In genomic region chr1:54054438-54054749, GRCh38 we compare ENCODE assay signal across 12 cellular contexts. TPM values are rescaled to one million over a fixed set of nuclear protein-coding genes. Genes with fewer than 3 reads are reported as not detected.
A peak's percentile ranks its signal among the peaks of the same experiment; 100 is the strongest.
DNase-seq lines count a peak whose midpoint lies in the region; ATAC-seq, FAIRE-seq and TF ChIP-seq lines count a peak whose summit lies in the region.
"Had no signal": no experiment of that assay in that cellular context is flagged by ENCODE, and none has a peak within 500 bp of the region (broad histone marks: within the 10 kb centered on the region; RNA-seq: fewer than 3 reads in every experiment).

No MANE protein-coding gene starts in this region.

- H3K27ac Mint-ChIP-seq in endothelial cell (ENCODE audit: unreplicated experiment), result peak overlapping the region; percentile 39
- H3K27ac Mint-ChIP-seq: dendritic cell treated with granulocyte-macrophage colony-stimulating factor and Interleukin-4, amounts not matched to agents 40 ng/mL and 50 ng/mL, for 4 days had no signal

- FAIRE-seq in D721Med (lab: Jason Lieb, UNC), result no peak
- FAIRE-seq: H54 had no signal

- peak overlapping the region; percentile 97 for H3K4me3 ChIP-seq in skeletal muscle cell (ENCODE audit: low read depth, low read length)

- no peaks in the 10 kb centered on the region for H3K27me3 Mint-ChIP-seq in endothelial cell (ENCODE audit: unreplicated experiment)
- H3K27me3 Mint-ChIP-seq: dendritic cell treated with granulocyte-macrophage colony-stimulating factor and Interleukin-4, amounts not matched to agents 40 ng/mL and 50 ng/mL, for 4 days had no signal

- no peaks in the 10 kb centered on the region for H3K36me3 Mint-ChIP-seq in endothelial cell (ENCODE audit: low read depth, unreplicated experiment)

- no peaks in the 10 kb centered on the region for H3K9me3 Mint-ChIP-seq in endothelial cell (ENCODE audit: unreplicated experiment)
- H3K9me3 Mint-ChIP-seq: dendritic cell treated with granulocyte-macrophage colony-stimulating factor and Interleukin-4, amounts not matched to agents 40 ng/mL and 50 ng/mL, for 4 days had no signal

- H3K4me1 Mint-ChIP-seq in endothelial cell (ENCODE audit: unreplicated experiment), result peaks cover 7% of the 10 kb centered on the region

- DNase-seq in NCI-H1105 treated with DMSO at 0.1 percent for 48 hours (lab: John Stamatoyannopoulos, UW) (peak; percentile 4), NCI-H1105 (lab: John Stamatoyannopoulos, UW) (no peak), NCI-H69 (lab: John Stamatoyannopoulos, UW) (peak; percentile 34), endothelial cell (ENCODE audit: low spot score) (no peak), skeletal muscle cell (ENCODE audit: low read depth) (no peak), HuH-7.5 (ENCODE audit: low spot score) (no peak), D721Med (ENCODE audit: insufficient read length, low spot score) (no peak)
- DNase-seq: stimulated activated CD4-positive, alpha-beta T cell treated with anti-CD3 and anti-CD28 coated beads, Interleukin-4, amount 100 ng/mL, for 1 hour; SW 1271 had no signal

- H3K4me3 Mint-ChIP-seq in endothelial cell (ENCODE audit: unreplicated experiment), result no peak overlapping the region
- H3K4me3 Mint-ChIP-seq: dendritic cell treated with granulocyte-macrophage colony-stimulating factor and Interleukin-4, amounts not matched to agents 40 ng/mL and 50 ng/mL, for 4 days had no signal

- no peak for ATAC-seq in GM19452 (IDR thresholded peaks at IDR 0.05; ENCODE audit: unreplicated experiment)

- TF ChIP-seq CTCF in endothelial cell (IDR thresholded peaks at IDR 0.05; ENCODE audit: unreplicated experiment) (no peak), D721Med (IDR thresholded peaks at IDR 0.05; ENCODE audit: insufficient read depth, missing control alignments) (no peak)

RNA-seq across cellular contexts. Expression of gene TCEANC2, which starts 1.0 kb away (rescaled TPM):
- total RNA-seq in endothelial cell (ENCODE audit: unreplicated experiment), result 6.3 TPM

RNA-seq across cellular contexts. Expression of gene TMEM59, which starts 1.4 kb away (rescaled TPM):
- 195 TPM for total RNA-seq in endothelial cell (ENCODE audit: unreplicated experiment)

RNA-seq across cellular contexts. Expression of gene LDLRAD1, which starts 36.4 kb away (rescaled TPM):
- not detected for total RNA-seq in endothelial cell (ENCODE audit: unreplicated experiment)

Comparison
In these comparisons a context has a peak if more than half of its experiments do, and no peak if none do; other contexts are left out.
1. DNase-seq: peak in NCI-H1105 treated with DMSO at 0.1 percent for 48 hours (single experiment) and NCI-H69 (single experiment); none in NCI-H1105 (single experiment), endothelial cell (single experiment), skeletal muscle cell (single experiment), HuH-7.5 (single experiment) and D721Med (single experiment).